8 cellular contexts compared by ENCODE assay signal in the genomic region with DNA sequence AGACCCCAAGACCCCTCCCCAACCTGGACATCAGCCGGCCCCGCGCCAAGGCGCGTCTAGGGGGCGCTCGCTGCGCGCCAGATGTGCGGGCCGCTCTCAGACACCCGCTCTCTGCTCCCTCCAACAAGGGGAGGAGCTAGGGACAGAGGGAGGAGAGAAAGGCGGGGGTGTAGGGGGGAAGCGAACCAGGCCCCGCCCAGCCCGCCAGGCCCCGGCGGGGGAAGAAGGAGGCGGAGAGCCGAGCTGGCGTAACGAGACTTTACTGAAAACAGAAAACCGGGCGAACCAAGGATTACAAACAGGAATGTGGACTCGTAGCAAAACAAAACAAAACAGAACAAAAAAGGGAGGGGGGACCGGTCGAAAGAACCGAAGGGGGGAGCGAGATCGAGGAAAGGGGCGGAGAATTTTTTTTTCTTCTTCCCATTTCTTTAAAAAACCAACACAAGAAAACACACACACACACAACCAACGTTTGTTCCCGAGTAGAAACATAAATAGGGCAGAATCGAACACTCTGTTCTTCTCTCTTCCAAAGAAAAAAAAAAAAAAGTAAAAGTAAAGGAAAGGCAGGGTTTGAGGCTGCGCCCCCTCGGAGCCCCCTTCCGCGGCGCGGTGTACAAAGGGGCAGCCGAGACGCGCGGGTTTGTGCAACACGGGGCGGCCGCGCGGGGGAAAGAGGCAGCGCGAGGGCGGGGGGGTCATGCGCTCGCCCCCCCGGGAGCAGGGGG. TPM values are rescaled to one million over a fixed set of nuclear protein-coding genes. Genes with fewer than 3 reads are reported as not detected.
A peak's percentile ranks its signal among the peaks of the same experiment; 100 is the strongest.
DNase-seq lines count a peak whose midpoint lies in the region; ATAC-seq, FAIRE-seq and TF ChIP-seq lines count a peak whose summit lies in the region.

No MANE protein-coding gene starts in this region.

- TF ChIP-seq CTCF in BJ (IDR thresholded peaks at IDR 0.05; ENCODE audit: insufficient read depth, low read depth, low read length) (peak; percentile 89), SU-DHL-6 (IDR thresholded peaks at IDR 0.05; ENCODE audit: insufficient read depth, low read length, poor library complexity, severe bottlenecking) (peak; percentile 99), cardiac muscle cell (IDR thresholded peaks at IDR 0.05; ENCODE audit: low read depth, low read length) (peak; percentile 93), pancreas (IDR thresholded peaks at IDR 0.05) (peak; percentile 38 to 68 (median 56)), tibial artery (IDR thresholded peaks at IDR 0.05) (peak; percentile 82 to 88)

- H3K36me3 Mint-ChIP-seq in activated naive CD8-positive, alpha-beta T cell treated with anti-CD3 and anti-CD28 coated beads, Interleukin-2, amount 50 U/mL, for 24 hours (ENCODE audit: low read depth): peaks cover 35% of the 10 kb centered on the region

- peak overlapping the region; percentile 93 for H3K4me2 ChIP-seq in SU-DHL-6 (ENCODE audit: low read depth, low read length, poor library complexity, severe bottlenecking)

- H3K9me3 Mint-ChIP-seq in activated naive CD8-positive, alpha-beta T cell treated with anti-CD3 and anti-CD28 coated beads, Interleukin-2, amount 50 U/mL, for 24 hours: no peaks in the 10 kb centered on the region

- H3K27me3 ChIP-seq in BJ (ENCODE audit: control insufficient read depth, insufficient read depth, low read length) (no peaks in the 10 kb centered on the region), SU-DHL-6 (ENCODE audit: low read length) (no peaks in the 10 kb centered on the region), cardiac muscle cell (no peaks in the 10 kb centered on the region), pancreas (no peaks in the 10 kb centered on the region), tibial artery (no peaks in the 10 kb centered on the region)

- no peaks in the 10 kb centered on the region for H3K9me2 ChIP-seq in SU-DHL-6 (replicated peaks; ENCODE audit: insufficient read depth, low read length)

- WGBS in pancreas, 2 donors: 1% methylated on average over 49 to 55 of the region's 55 CpGs

- H3K79me2 ChIP-seq in SU-DHL-6 (ENCODE audit: insufficient read depth, low read length): no peaks in the 10 kb centered on the region

- CTCF ChIA-PET in BJ (lab: Yijun Ruan, JAX): interaction anchor here (0.6 to 11.5 kb wide), 32 partner anchors 10 to 218 kb away, joined by 3 to 252 read pairs (median 6); partner anchors contain the start of genes LSM4, PGPEP1 and SSBP4

- H3K4me1 ChIP-seq in cardiac muscle cell (ENCODE audit: low read depth) (peaks cover 7% of the 10 kb centered on the region), pancreas (peaks cover 10 to 52% (median 33%) of the 10 kb centered on the region in 3 donors), tibial artery (peaks cover 4 to 64% (median 43%) of the 10 kb centered on the region in 4 donors)

- H2AFZ ChIP-seq in SU-DHL-6 (ENCODE audit: low read depth, low read length, severe bottlenecking): peak overlapping the region; percentile 56

- peak; percentile 20 for FAIRE-seq in pancreas (lab: Jason Lieb, UNC)

- POLR2A ChIA-PET in BJ (lab: Charles Lee): interaction anchor here (0.6 to 3.4 kb wide), 6 partner anchors 13 to 170 kb away, joined by 3 to 21 read pairs (median 10); partner anchors contain the start of gene LSM4

- intact Hi-C loops in pancreas (cut with DNase I): loop anchor here in 2 of 3 donors (5.0 kb wide), 1 partner anchor 48 kb away; no protein-coding TSS in a partner anchor
- intact Hi-C loops in tibial artery (cut with DNase I; ENCODE audit: low total_unique reads): loop anchor here (2.0 kb wide), 1 partner anchor 47 kb away; no protein-coding TSS in a partner anchor

- H4K20me1 ChIP-seq in SU-DHL-6 (ENCODE audit: low read depth, low read length): no peaks in the 10 kb centered on the region

- peaks cover 58% of the 10 kb centered on the region for H3K4me1 Mint-ChIP-seq in activated naive CD8-positive, alpha-beta T cell treated with anti-CD3 and anti-CD28 coated beads, Interleukin-2, amount 50 U/mL, for 24 hours

- H3K36me3 ChIP-seq in BJ (ENCODE audit: control insufficient read depth, insufficient read depth, low read length) (peaks cover 16% of the 10 kb centered on the region), SU-DHL-6 (ENCODE audit: low read length) (no peaks in the 10 kb centered on the region), cardiac muscle cell (peaks cover 10% of the 10 kb centered on the region), pancreas (peaks cover 2 to 18% (median 2%) of the 10 kb centered on the region in 3 donors), tibial artery (peaks cover 16 to 25% (median 23%) of the 10 kb centered on the region in 3 donors)

- H3K9me3 ChIP-seq in SU-DHL-6 (ENCODE audit: insufficient read depth, low read length): no peaks in the 10 kb centered on the region
- H3K9me3 ChIP-seq in cardiac muscle cell (ENCODE audit: low read depth): no peaks in the 10 kb centered on the region
- H3K9me3 ChIP-seq in pancreas: no peaks in the 10 kb centered on the region
- no peaks in the 10 kb centered on the region for H3K9me3 ChIP-seq in tibial artery

- H3K9ac ChIP-seq in SU-DHL-6 (ENCODE audit: low read length): peak overlapping the region; percentile 72

- peak overlapping the region; percentile 87 for H3K4me3 ChIP-seq in BJ (ENCODE audit: low read depth, low read length)
- H3K4me3 ChIP-seq in SU-DHL-6 (ENCODE audit: insufficient read depth, low read length, poor library complexity, severe bottlenecking): peak overlapping the region; percentile 77
- peak overlapping the region; percentile 97 for H3K4me3 ChIP-seq in cardiac muscle cell
- peak overlapping the region; percentile 43 to 97 (median 80) for H3K4me3 ChIP-seq in pancreas
- H3K4me3 ChIP-seq in tibial artery: peak overlapping the region; percentile 65 to 99

- H3K4me3 Mint-ChIP-seq in activated naive CD8-positive, alpha-beta T cell treated with anti-CD3 and anti-CD28 coated beads, Interleukin-2, amount 50 U/mL, for 24 hours: peak overlapping the region; percentile 98

- peak overlapping the region; percentile 98 for H3K27ac Mint-ChIP-seq in activated naive CD8-positive, alpha-beta T cell treated with anti-CD3 and anti-CD28 coated beads, Interleukin-2, amount 50 U/mL, for 24 hours

- peaks cover 5% of the 10 kb centered on the region for H3K27me3 Mint-ChIP-seq in activated naive CD8-positive, alpha-beta T cell treated with anti-CD3 and anti-CD28 coated beads, Interleukin-2, amount 50 U/mL, for 24 hours

- peak; percentile 56 for DNase-seq in BJ (ENCODE audit: low read depth)
- peak; percentile 87 to 97 (median 90) for DNase-seq in NCI-H1417 (lab: John Stamatoyannopoulos, UW)
- peak; percentile 88 for DNase-seq in activated naive CD8-positive, alpha-beta T cell treated with anti-CD3 and anti-CD28 coated beads, Interleukin-2, amount 50 U/mL, for 24 hours
- peak; percentile 97 for DNase-seq in cardiac muscle cell (ENCODE audit: low read depth in 1 of 2, low spot score in 1 of 2)
- peak; percentile 91 to 95 (median 93) for DNase-seq in pancreas
- peak; percentile 92 to 97 for DNase-seq in tibial artery

- peaks cover 9% of the 10 kb centered on the region for H3F3A ChIP-seq in SU-DHL-6 (ENCODE audit: insufficient read depth)

- peak overlapping the region; percentile 92 for H3K27ac ChIP-seq in SU-DHL-6 (ENCODE audit: low read depth, low read length)
- H3K27ac ChIP-seq in cardiac muscle cell: peak overlapping the region; percentile 99
- H3K27ac ChIP-seq in pancreas: peak overlapping the region; percentile 97 to 100 (median 100)
- H3K27ac ChIP-seq in tibial artery: peak overlapping the region; percentile 100

- ATAC-seq in GM21528 (IDR thresholded peaks at IDR 0.05; ENCODE audit: low FRiP score, unreplicated experiment) (peak; percentile 15), pancreas (peak; percentile 49 to 74 (median 72))
- ATAC-seq in activated naive CD8-positive, alpha-beta T cell treated with anti-CD3 and anti-CD28 coated beads, Interleukin-2, amount 50 U/mL, for 24 hours: peak; percentile 12

RNA-seq across cellular contexts. Expression of gene JUND, which starts 1.7 kb away (rescaled TPM):
- 92.0 and 124 TPM in 2 replicates for polyA plus RNA-seq in BJ (2011; rRNA removed)
- polyA minus RNA-seq in BJ (2011; rRNA and poly(A)+ RNA removed): 29.6 and 35.4 TPM in 2 replicates
- total RNA-seq in cardiac muscle cell: 430 and 496 TPM in 2 replicates
- 262 and 265 TPM in 2 replicates for polyA plus RNA-seq in cardiac muscle cell
- 100 to 1,000 TPM in 5 of 6 donors, 10 to 100 TPM in 1; 86.8 to 181 (median 137) TPM for total RNA-seq in pancreas
- polyA plus RNA-seq in pancreas: 100 to 1,000 TPM; 111 to 128 TPM

RNA-seq across cellular contexts. Expression of gene IQCN, which starts 5.4 kb away (rescaled TPM):
- 0.82 and 1.5 TPM in 2 replicates for polyA plus RNA-seq in BJ (2011; rRNA removed)
- polyA minus RNA-seq in BJ (2011; rRNA and poly(A)+ RNA removed): 1.5 and 2.4 TPM in 2 replicates
- 2.3 and 3.2 TPM in 2 replicates for total RNA-seq in cardiac muscle cell
- polyA plus RNA-seq in cardiac muscle cell: 0.38 and 0.72 TPM in 2 replicates
- 1 to 10 TPM; 1.0 to 5.6 (median 1.6) TPM for total RNA-seq in pancreas
- polyA plus RNA-seq in pancreas: 10 to 100 TPM; 14.7 to 25.3 TPM

RNA-seq across cellular contexts. Expression of gene LSM4, which starts 43.2 kb away (rescaled TPM):
- 94.7 and 99.8 TPM in 2 replicates for polyA plus RNA-seq in BJ (2011; rRNA removed)
- 20.3 and 29.5 TPM in 2 replicates for polyA minus RNA-seq in BJ (2011; rRNA and poly(A)+ RNA removed)
- 446 and 493 TPM in 2 replicates for total RNA-seq in cardiac muscle cell
- 418 and 422 TPM in 2 replicates for polyA plus RNA-seq in cardiac muscle cell
- total RNA-seq in pancreas: 10 to 100 TPM; 16.5 to 39.0 (median 33.4) TPM
- polyA plus RNA-seq in pancreas: 10 to 100 TPM; 65.9 to 67.9 TPM

RNA-seq across cellular contexts. Expression of gene PDE4C, which starts 53.4 kb away (rescaled TPM):
- polyA plus RNA-seq in BJ (2011; rRNA removed): 0.06 and 0.12 TPM in 2 replicates
- not detected in 2 replicates for polyA minus RNA-seq in BJ (2011; rRNA and poly(A)+ RNA removed)
- 0.67 and 8.3 TPM in 2 replicates for total RNA-seq in cardiac muscle cell
- polyA plus RNA-seq in cardiac muscle cell: 1.1 TPM in 2 replicates
- under 1 TPM in 5 of 6 donors, not detected in 1; 0.12 to 0.59 (median 0.37) TPM for total RNA-seq in pancreas
- 1 to 10 TPM in 1 of 2 donors, under 1 TPM in 1; 0.16 to 1.3 TPM for polyA plus RNA-seq in pancreas

Comparison
In these comparisons a context has a peak if more than half of its experiments do, and no peak if none do; other contexts are left out.
1. Peak in every context shown above with its lines: DNase-seq, ATAC-seq, H3K4me3 ChIP-seq and H3K27ac ChIP-seq.
2. ATAC-seq: peak in every context shown above with its lines; median percentile 72 in pancreas; 15 in GM21528; 12 in activated naive CD8-positive, alpha-beta T cell treated with anti-CD3 and anti-CD28 coated beads, Interleukin-2, amount 50 U/mL, for 24 hours.